Comparison of ENCODE assay signal across 1 cellular context in the genomic region with DNA sequence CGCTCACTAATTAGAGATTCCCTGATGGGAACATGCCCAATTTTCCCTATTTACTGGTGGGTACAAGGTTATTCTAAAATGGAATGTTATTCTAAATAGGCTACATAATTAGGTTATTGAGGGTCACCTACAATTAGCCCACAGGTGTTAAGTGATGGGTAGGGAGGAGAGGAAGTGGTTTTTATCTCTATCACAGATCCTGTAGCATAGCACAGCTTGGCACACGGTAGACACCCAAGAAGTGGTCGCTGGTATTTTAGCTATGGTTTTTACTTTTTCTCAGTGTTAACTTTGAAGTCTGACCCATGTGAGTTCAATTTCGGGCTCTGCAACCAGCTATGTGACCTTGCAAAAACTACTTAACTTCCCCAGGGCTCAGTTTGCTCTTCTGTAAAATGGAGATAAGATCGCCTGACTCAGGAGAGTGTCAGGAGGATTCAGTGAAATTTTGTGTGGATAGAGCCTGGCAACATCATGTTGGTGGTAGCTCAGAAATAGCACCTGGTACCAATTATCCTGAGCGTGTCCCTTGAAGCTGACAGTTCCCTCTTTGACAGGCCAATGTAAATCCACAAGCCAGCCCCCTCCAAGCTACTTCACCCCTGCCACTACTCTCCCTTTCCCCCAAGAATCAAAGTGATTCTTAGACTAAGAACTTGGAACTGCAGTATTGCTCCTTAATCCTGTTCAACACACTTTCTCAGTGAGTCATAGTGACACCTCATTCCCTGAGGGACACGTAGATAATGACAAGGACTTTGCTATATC.
A peak's percentile ranks its signal among the peaks of the same experiment; 100 is the strongest.
TF ChIP-seq lines count a peak whose summit lies in the region.

No MANE protein-coding gene starts in this region.

TF ChIP-seq in HepG2, 621 proteins besides CTCF, POLR2A, EP300 and RAD21:
- TF ChIP-seq ZNF629 (CRISPR knock-in tag; conservative IDR thresholded peaks at IDR 0.05), result 0 out of 2 replicates have a peak, but pooled peaks have one; percentile 42
- TF ChIP-seq, protein P1, sequence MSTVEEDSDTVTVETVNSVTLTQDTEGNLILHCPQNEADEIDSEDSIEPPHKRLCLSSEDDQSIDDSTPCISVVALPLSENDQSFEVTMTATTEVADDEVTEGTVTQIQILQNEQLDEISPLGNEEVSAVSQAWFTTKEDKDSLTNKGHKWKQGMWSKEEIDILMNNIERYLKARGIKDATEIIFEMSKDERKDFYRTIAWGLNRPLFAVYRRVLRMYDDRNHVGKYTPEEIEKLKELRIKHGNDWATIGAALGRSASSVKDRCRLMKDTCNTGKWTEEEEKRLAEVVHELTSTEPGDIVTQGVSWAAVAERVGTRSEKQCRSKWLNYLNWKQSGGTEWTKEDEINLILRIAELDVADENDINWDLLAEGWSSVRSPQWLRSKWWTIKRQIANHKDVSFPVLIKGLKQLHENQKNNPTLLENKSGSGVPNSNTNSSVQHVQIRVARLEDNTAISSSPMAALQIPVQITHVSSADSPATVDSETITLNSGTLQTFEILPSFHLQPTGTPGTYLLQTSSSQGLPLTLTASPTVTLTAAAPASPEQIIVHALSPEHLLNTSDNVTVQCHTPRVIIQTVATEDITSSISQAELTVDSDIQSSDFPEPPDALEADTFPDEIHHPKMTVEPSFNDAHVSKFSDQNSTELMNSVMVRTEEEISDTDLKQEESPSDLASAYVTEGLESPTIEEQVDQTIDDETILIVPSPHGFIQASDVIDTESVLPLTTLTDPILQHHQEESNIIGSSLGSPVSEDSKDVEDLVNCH (CRISPR knock-in tag; IDR thresholded peaks at IDR 0.05), result no peak
